3 cellular contexts compared by ENCODE assay signal in the genomic region with DNA sequence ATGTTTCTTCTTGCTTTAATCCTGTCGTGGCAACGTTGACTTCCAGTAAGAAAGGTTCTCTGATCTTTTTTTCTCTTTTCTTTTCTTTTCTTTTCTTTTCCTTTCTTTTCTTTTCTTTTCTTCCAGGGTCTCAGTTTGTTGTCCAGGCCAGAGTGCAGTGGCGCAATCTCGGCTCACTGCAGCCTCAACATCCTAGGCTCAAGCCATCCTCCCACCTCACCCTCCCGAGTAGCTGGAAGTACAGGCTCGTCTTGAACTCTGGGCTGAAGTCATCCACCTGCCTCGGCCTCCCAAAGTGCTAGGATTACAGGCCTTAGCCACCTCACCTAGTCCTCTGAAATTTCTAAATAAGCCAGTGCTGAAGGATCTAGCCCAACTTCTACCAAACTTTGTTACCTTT.
TF ChIP-seq lines count a peak whose summit lies in the region.

No MANE protein-coding gene starts in this region.

TF ChIP-seq in A549, 52 proteins besides CTCF, POLR2A, EP300 and RAD21:
- TF ChIP-seq JUNB (IDR thresholded peaks at IDR 0.05) (no peak), JUN (IDR thresholded peaks at IDR 0.05) (no peak), HDAC2 (IDR thresholded peaks at IDR 0.05) (no peak), RNF2 (IDR thresholded peaks at IDR 0.05; ENCODE audit: borderline replicate concordance, low read depth) (no peak)

TF ChIP-seq in HCT116, 20 proteins besides CTCF, POLR2A, EP300 and RAD21:
- TF ChIP-seq MAX (IDR thresholded peaks at IDR 0.05) = no peak
- TF ChIP-seq EGR1 (IDR thresholded peaks at IDR 0.05; ENCODE audit: low read depth) = no peak
- TF ChIP-seq SIN3A (IDR thresholded peaks at IDR 0.05; ENCODE audit: low read depth) = no peak
- no peak for TF ChIP-seq CEBPB (IDR thresholded peaks at IDR 0.05; ENCODE audit: low read depth)
- no peak for TF ChIP-seq FOSL1 (IDR thresholded peaks at IDR 0.05; ENCODE audit: low read depth)
- no peak for TF ChIP-seq JUND (IDR thresholded peaks at IDR 0.05)
- no peak for TF ChIP-seq CBX3 (IDR thresholded peaks at IDR 0.05; ENCODE audit: low read depth)
- TF ChIP-seq ELF1 (IDR thresholded peaks at IDR 0.05; ENCODE audit: borderline replicate concordance, low read depth) = no peak
- TF ChIP-seq SP1 (IDR thresholded peaks at IDR 0.05; ENCODE audit: low read depth) = no peak
- TF ChIP-seq ZBTB33 (IDR thresholded peaks at IDR 0.05; ENCODE audit: extremely low read depth, insufficient replicate concordance, low read length) = no peak
- no peak for TF ChIP-seq EZH2phosphoT487 (IDR thresholded peaks at IDR 0.05; ENCODE audit: borderline replicate concordance)
- TF ChIP-seq ATF3 (IDR thresholded peaks at IDR 0.05) = no peak
- TF ChIP-seq ZFX (IDR thresholded peaks at IDR 0.05) = no peak
- TF ChIP-seq POLR2AphosphoS5 (IDR thresholded peaks at IDR 0.05; ENCODE audit: low read depth, low read length) = no peak

TF ChIP-seq in K562, 482 proteins besides CTCF, POLR2A, EP300 and RAD21:
- no peak for TF ChIP-seq ZNF165 (CRISPR knock-in tag; IDR thresholded peaks at IDR 0.05; ENCODE audit: borderline replicate concordance)
- no peak for TF ChIP-seq KLF13 (tag; IDR thresholded peaks at IDR 0.05; ENCODE audit: borderline replicate concordance, low read depth)
- no peak for TF ChIP-seq U2AF1 (optimal IDR thresholded peaks at IDR 0.05; ENCODE audit: low read depth, low read length)
- TF ChIP-seq HDAC8 (tag; IDR thresholded peaks at IDR 0.05) = no peak
- no peak for TF ChIP-seq NONO (IDR thresholded peaks at IDR 0.05; ENCODE audit: low read depth in 2 of 2, low read length in 1 of 2)
- TF ChIP-seq SMAD4 (CRISPR knock-in tag; conservative IDR thresholded peaks at IDR 0.05) = no peak
- TF ChIP-seq SMARCA5 (IDR thresholded peaks at IDR 0.05) = no peak
- no peak for TF ChIP-seq GTF2E2 (tag; IDR thresholded peaks at IDR 0.05)
- TF ChIP-seq ZNF780A (CRISPR knock-in tag; IDR thresholded peaks at IDR 0.05) = no peak
- no peak for TF ChIP-seq BCLAF1 (IDR thresholded peaks at IDR 0.05; ENCODE audit: borderline replicate concordance in 1 of 2, control insufficient read depth in 1 of 2, low read depth in 2 of 2, low read length in 1 of 2)
- TF ChIP-seq, protein P1, sequence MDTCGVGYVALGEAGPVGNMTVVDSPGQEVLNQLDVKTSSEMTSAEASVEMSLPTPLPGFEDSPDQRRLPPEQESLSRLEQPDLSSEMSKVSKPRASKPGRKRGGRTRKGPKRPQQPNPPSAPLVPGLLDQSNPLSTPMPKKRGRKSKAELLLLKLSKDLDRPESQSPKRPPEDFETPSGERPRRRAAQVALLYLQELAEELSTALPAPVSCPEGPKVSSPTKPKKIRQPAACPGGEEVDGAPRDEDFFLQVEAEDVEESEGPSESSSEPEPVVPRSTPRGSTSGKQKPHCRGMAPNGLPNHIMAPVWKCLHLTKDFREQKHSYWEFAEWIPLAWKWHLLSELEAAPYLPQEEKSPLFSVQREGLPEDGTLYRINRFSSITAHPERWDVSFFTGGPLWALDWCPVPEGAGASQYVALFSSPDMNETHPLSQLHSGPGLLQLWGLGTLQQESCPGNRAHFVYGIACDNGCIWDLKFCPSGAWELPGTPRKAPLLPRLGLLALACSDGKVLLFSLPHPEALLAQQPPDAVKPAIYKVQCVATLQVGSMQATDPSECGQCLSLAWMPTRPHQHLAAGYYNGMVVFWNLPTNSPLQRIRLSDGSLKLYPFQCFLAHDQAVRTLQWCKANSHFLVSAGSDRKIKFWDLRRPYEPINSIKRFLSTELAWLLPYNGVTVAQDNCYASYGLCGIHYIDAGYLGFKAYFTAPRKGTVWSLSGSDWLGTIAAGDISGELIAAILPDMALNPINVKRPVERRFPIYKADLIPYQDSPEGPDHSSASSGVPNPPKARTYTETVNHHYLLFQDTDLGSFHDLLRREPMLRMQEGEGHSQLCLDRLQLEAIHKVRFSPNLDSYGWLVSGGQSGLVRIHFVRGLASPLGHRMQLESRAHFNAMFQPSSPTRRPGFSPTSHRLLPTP (IDR thresholded peaks at IDR 0.05; ENCODE audit: borderline replicate concordance, extremely low read depth, insufficient read length) = no peak
- TF ChIP-seq KAT7 (CRISPR knock-in tag; IDR thresholded peaks at IDR 0.05; ENCODE audit: borderline replicate concordance) = no peak
- TF ChIP-seq, protein P2, sequence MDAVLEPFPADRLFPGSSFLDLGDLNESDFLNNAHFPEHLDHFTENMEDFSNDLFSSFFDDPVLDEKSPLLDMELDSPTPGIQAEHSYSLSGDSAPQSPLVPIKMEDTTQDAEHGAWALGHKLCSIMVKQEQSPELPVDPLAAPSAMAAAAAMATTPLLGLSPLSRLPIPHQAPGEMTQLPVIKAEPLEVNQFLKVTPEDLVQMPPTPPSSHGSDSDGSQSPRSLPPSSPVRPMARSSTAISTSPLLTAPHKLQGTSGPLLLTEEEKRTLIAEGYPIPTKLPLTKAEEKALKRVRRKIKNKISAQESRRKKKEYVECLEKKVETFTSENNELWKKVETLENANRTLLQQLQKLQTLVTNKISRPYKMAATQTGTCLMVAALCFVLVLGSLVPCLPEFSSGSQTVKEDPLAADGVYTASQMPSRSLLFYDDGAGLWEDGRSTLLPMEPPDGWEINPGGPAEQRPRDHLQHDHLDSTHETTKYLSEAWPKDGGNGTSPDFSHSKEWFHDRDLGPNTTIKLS (IDR thresholded peaks at IDR 0.05; ENCODE audit: borderline replicate concordance, low read depth) = no peak
- no peak for TF ChIP-seq TCF3 (CRISPR knock-in tag; IDR thresholded peaks at IDR 0.05)
- TF ChIP-seq, protein P3, sequence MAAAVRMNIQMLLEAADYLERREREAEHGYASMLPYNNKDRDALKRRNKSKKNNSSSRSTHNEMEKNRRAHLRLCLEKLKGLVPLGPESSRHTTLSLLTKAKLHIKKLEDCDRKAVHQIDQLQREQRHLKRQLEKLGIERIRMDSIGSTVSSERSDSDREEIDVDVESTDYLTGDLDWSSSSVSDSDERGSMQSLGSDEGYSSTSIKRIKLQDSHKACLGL (CRISPR knock-in tag; IDR thresholded peaks at IDR 0.05; ENCODE audit: borderline replicate concordance, poor library complexity, severe bottlenecking) = no peak
